Comparison of ENCODE assay signal across 26 cellular contexts in the genomic region with DNA sequence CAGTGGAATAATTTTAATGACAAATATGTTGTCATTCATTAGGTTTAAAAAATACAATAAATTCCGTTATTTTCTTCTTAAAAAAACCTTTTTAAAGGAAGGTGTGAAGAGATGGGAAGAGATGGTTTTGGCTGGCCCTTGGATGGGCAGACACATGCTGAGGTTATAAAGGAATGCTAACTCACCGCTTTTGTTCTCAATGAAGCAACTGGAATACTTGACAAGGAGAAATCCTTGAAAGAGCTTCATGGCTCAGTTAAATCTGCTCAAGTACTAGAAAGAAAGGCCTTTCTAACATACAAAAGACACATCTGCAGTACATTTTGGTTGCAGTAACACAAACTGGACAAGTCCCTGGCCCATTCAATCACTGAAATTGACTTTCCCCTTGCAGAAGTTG.
"Had no signal": no experiment of that assay in that cellular context is flagged by ENCODE, and none has a peak within 500 bp of the region (broad histone marks: within the 10 kb centered on the region; RNA-seq: fewer than 3 reads in every experiment).

No MANE protein-coding gene starts in this region.

- ATAC-seq: HepG2, Panc1, PC-3, SK-N-SH treated with all-trans-retinoic acid at 6 μM for 48 hours had no signal

- H3K36me3 ChIP-seq: MG63, SJCRH30 had no signal

- H3K9me3 ChIP-seq: SJCRH30 had no signal

- FAIRE-seq: HepG2 had no signal

- H3K27ac ChIP-seq: RWPE1, SJCRH30 had no signal

- H3K4me3 ChIP-seq: MG63, SJCRH30 had no signal

- H3K27me3 ChIP-seq: MG63, SJCRH30 had no signal

- H3K4me1 ChIP-seq: SJCRH30 had no signal

- DNase-seq: IMR-90, Karpas-422, KG1, MG63, NCI-H1092, NCI-H1105 treated with DMSO at 0.1 percent for 48 hours, NCI-H1417 treated with DMSO at 0.1 percent for 48 hours, NCI-H146, NCI-H1694 treated with DMSO at 0.1 percent for 48 hours, NCI-H1930, NCI-H2081, NCI-H2107, NCI-H2171, NCI-H226, NCI-H446, NCI-H510A, NCI-H524 treated with DMSO at 0.1 percent for 48 hours, NCI-H69, NCI-H774, PC-3, SHP77 treated with DMSO at 0.1 percent for 48 hours, SJCRH30 had no signal
